In the genomic region with DNA sequence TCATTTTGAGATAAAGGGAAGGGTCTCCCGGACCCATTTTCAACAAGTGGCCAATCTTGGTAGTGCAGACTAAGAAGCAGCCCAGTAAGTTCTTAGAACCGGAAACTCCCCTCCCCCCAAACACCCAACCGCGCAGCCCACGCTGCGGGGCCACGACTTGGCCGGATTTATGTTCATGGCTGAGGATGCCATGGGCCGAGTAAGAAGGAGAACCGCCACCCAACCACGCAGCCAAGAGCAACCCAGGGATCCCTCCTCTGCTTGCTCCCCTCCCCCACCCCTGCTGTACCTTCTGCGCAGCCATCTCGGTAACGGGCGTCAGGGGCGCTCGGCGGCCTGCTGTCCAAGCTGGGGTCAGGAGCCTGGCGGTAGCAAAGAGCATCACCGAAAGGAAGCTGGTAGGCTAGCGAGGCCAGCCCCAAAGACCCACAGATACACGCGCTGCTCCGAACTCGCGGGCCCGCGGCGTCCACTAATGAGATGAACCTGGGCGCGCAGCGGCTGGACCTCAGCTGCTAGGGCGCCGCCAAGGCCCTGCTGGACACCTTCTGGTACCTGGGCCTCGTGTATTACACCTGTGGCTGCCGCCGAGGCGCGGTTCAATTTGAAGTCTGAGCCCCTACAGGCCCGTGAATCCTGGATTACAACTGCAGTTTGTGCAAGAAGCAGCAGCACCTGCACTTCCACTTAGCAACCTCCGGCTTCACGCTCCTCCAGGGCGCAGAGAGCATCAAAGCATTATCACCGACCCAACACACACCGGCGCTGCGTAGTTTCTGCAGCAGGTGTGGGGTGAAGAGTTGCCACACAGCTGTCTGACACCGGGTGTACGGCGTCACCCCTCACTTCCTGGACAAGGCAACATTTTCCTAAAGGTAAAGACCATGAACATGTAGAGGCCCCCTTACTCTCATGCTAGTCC, we compare ENCODE assay signal across 8 cellular contexts.
DNase-seq lines count a peak whose midpoint lies in the region; ATAC-seq and TF ChIP-seq lines count a peak whose summit lies in the region.

No MANE protein-coding gene starts in this region.

- no peak overlapping the region; the same call in 1 of the 2 replicates for H2BK15ac ChIP-seq in H9 (ENCODE audit: low read depth, low read length)

- peak; percentile 80 to 82 for ATAC-seq in stimulated activated naive B cell treated with anti-CD40 and anti-IgM and Interleukin-4, amounts not matched to agents 10 μg/mL and 1 μg/mL and 100 μg/mL, for 72 hours (replicated peaks)
- ATAC-seq in GM19324 (IDR thresholded peaks at IDR 0.05; ENCODE audit: low FRiP score, unreplicated experiment) = no peak

- H3K27ac Mint-ChIP-seq in H9 = no peak overlapping the region
- H3K27ac Mint-ChIP-seq in stimulated activated naive B cell treated with anti-CD40 and anti-IgM and Interleukin-4, amounts not matched to agents 10 μg/mL and 1 μg/mL and 100 μg/mL, for 72 hours = peak overlapping the region; percentile 75

- H3K9me3 ChIP-seq in H9 (ENCODE audit: control insufficient read depth, low read depth, low read length) (peaks cover 28% of the 10 kb centered on the region), muscle layer of duodenum (ENCODE audit: control insufficient read depth in 1 of 2, low read length in 2 of 2) (no peaks in the 10 kb centered on the region), hepatocyte (ENCODE audit: low read depth) (no peaks in the 10 kb centered on the region)

- H3K27ac ChIP-seq in H9 (ENCODE audit: insufficient read length, low read depth, low read length) (no peak overlapping the region), coronary artery (peak overlapping the region in 1 of 2 donors; percentile 20), muscle layer of duodenum (ENCODE audit: low read length) (no peak overlapping the region), hepatocyte (no peak overlapping the region)

- H2AFZ ChIP-seq in H9 (ENCODE audit: low read length) (no peak overlapping the region), hepatocyte (no peak overlapping the region)

- no peak overlapping the region for H3T11ph ChIP-seq in H9 (ENCODE audit: low read length)

- H3K4me3 Mint-ChIP-seq in H9 = no peak overlapping the region
- H3K4me3 Mint-ChIP-seq in stimulated activated naive B cell treated with anti-CD40 and anti-IgM and Interleukin-4, amounts not matched to agents 10 μg/mL and 1 μg/mL and 100 μg/mL, for 72 hours = peak overlapping the region; percentile 81 to 90

- no peak overlapping the region for H2BK5ac ChIP-seq in H9 (ENCODE audit: insufficient read length, low read length)

- H4K91ac ChIP-seq in H9 (ENCODE audit: insufficient read length, low read depth, low read length) = no peak overlapping the region

- H4K8ac ChIP-seq in H9 (replicated peaks; ENCODE audit: insufficient read length, low read depth, low read length) = no peak overlapping the region

- H4K20me1 ChIP-seq in H9 (ENCODE audit: control insufficient read depth, insufficient read depth, insufficient read length) (no peaks in the 10 kb centered on the region), hepatocyte (ENCODE audit: insufficient read depth, poor library complexity, severe bottlenecking) (no peaks in the 10 kb centered on the region)

- no peak overlapping the region for H4K5ac ChIP-seq in H9 (ENCODE audit: insufficient read length, low read depth, low read length)

- WGBS in H9 (ENCODE audit: extremely low coverage, insufficient read length, low lambda C conversion rate) = no CpG with 5 or more reads among the region's 50 CpGs
- WGBS in hepatocyte (ENCODE audit: low lambda C conversion rate, missing lambda C conversion rate) = 88% methylated on average over 50 of the region's 50 CpGs

- H3K14ac ChIP-seq in H9 (ENCODE audit: insufficient read depth, low read length) = peak overlapping the region; percentile 55; the same call in 1 of the 2 replicates

- H2AK5ac ChIP-seq in H9 (ENCODE audit: insufficient read length, low read length) = no peak overlapping the region

- H3K4me3 ChIP-seq in coronary artery (peak overlapping the region; percentile 71), muscle layer of duodenum (ENCODE audit: low read depth in 1 of 2, low read length in 2 of 2) (peak overlapping the region; percentile 60 to 75), hepatocyte (no peak overlapping the region)

- H3K27me3 ChIP-seq in H9 (ENCODE audit: insufficient read depth, low read length) (no peaks in the 10 kb centered on the region), muscle layer of duodenum (ENCODE audit: low read depth, low read length) (no peaks in the 10 kb centered on the region), hepatocyte (no peaks in the 10 kb centered on the region)

- H3K36me3 ChIP-seq in muscle layer of duodenum (ENCODE audit: control insufficient read depth in 1 of 2, insufficient read depth in 2 of 2, low read length in 2 of 2) (no peaks in the 10 kb centered on the region), hepatocyte (replicated peaks; ENCODE audit: insufficient read depth, low read depth) (no peaks in the 10 kb centered on the region)

- H3K4me2 ChIP-seq in H9 (ENCODE audit: insufficient read depth, insufficient read length, low read length) (peak overlapping the region; percentile 2), hepatocyte (no peak overlapping the region)

- H3K27me3 Mint-ChIP-seq in H9 (ENCODE audit: low read depth) = no peaks in the 10 kb centered on the region
- no peaks in the 10 kb centered on the region for H3K27me3 Mint-ChIP-seq in stimulated activated naive B cell treated with anti-CD40 and anti-IgM and Interleukin-4, amounts not matched to agents 10 μg/mL and 1 μg/mL and 100 μg/mL, for 72 hours

- H3K4me1 ChIP-seq in H9 (ENCODE audit: insufficient read depth, low read length) (no peaks in the 10 kb centered on the region), muscle layer of duodenum (ENCODE audit: control insufficient read depth in 1 of 2, insufficient read depth in 2 of 2, low read length in 2 of 2) (no peaks in the 10 kb centered on the region), hepatocyte (ENCODE audit: insufficient read depth) (no peaks in the 10 kb centered on the region)

- no peak overlapping the region for H3K56ac ChIP-seq in H9 (ENCODE audit: insufficient read length, low read depth, low read length)

- peak overlapping the region; percentile 83 for H3K18ac ChIP-seq in H9 (ENCODE audit: insufficient read length, low read depth, low read length)

- H3K79me1 ChIP-seq in H9 (ENCODE audit: insufficient read depth, low read depth, low read length, poor library complexity, severe bottlenecking) = no peaks in the 10 kb centered on the region

- H3K23ac ChIP-seq in H9 (ENCODE audit: insufficient read length, low read depth, low read length) = no peak overlapping the region

- H3K9ac ChIP-seq in H9 (ENCODE audit: extremely low read depth, insufficient read length, low read length) = no peak overlapping the region

- no peaks in the 10 kb centered on the region for H3K79me2 ChIP-seq in H9 (ENCODE audit: insufficient read depth, low read length)
- H3K79me2 ChIP-seq in hepatocyte = no peaks in the 10 kb centered on the region

- peaks cover 8% of the 10 kb centered on the region for H3K23me2 ChIP-seq in H9 (ENCODE audit: insufficient read length, low read depth, low read length, poor library complexity, severe bottlenecking)

- DNase-seq in H9 (peak; percentile 47), coronary artery (ENCODE audit: low spot score) (no peak), pons (ENCODE audit: low spot score) (no peak), hepatocyte (ENCODE audit: low spot score) (no peak)
- DNase-seq in activated CD4-positive, alpha-beta T cell treated with anti-CD3 and anti-CD28 coated beads for 4 hours = peak; percentile 39
- peak; percentile 18 for DNase-seq in stimulated activated naive B cell treated with anti-CD40 and anti-IgM and Interleukin-4, amounts not matched to agents 10 μg/mL and 1 μg/mL and 100 μg/mL, for 72 hours

- H2BK120ac ChIP-seq in H9 (ENCODE audit: low read depth, low read length, poor library complexity, severe bottlenecking) = no peak overlapping the region

- H2BK12ac ChIP-seq in H9 (ENCODE audit: insufficient read length, low read depth, low read length) = no peak overlapping the region

- no peak overlapping the region for H3K4ac ChIP-seq in H9 (ENCODE audit: low read depth, low read length)

- H2BK20ac ChIP-seq in H9 (ENCODE audit: low read depth, low read length, poor library complexity, severe bottlenecking) = no peak overlapping the region

- no peaks in the 10 kb centered on the region for H3K4me1 Mint-ChIP-seq in H9
- peaks cover 0 to 5% of the 10 kb centered on the region in 2 donors for H3K4me1 Mint-ChIP-seq in stimulated activated naive B cell treated with anti-CD40 and anti-IgM and Interleukin-4, amounts not matched to agents 10 μg/mL and 1 μg/mL and 100 μg/mL, for 72 hours

- H3K36me3 Mint-ChIP-seq in H9 (ENCODE audit: insufficient read depth in 1 of 3, low read depth in 3 of 3) = peaks cover 0 to 3% (median 0%) of the 10 kb centered on the region in 3 experiments; a peak in 2 of 7 replicates
- no peaks in the 10 kb centered on the region for H3K36me3 Mint-ChIP-seq in stimulated activated naive B cell treated with anti-CD40 and anti-IgM and Interleukin-4, amounts not matched to agents 10 μg/mL and 1 μg/mL and 100 μg/mL, for 72 hours

- H3K9me2 ChIP-seq in hepatocyte (replicated peaks; ENCODE audit: insufficient read depth) = no peaks in the 10 kb centered on the region

- TF ChIP-seq CTCF in H9 (conservative IDR thresholded peaks at IDR 0.05) (peak; percentile 36; the same call in 2 of the 3 replicates), coronary artery (IDR thresholded peaks at IDR 0.05) (no peak), hepatocyte (IDR thresholded peaks at IDR 0.05; ENCODE audit: poor library complexity) (no peak)

- peaks cover 62 to 66% of the 10 kb centered on the region in 2 experiments for H3K9me3 Mint-ChIP-seq in H9
- H3K9me3 Mint-ChIP-seq in stimulated activated naive B cell treated with anti-CD40 and anti-IgM and Interleukin-4, amounts not matched to agents 10 μg/mL and 1 μg/mL and 100 μg/mL, for 72 hours = peaks cover 1 to 4% of the 10 kb centered on the region in 2 donors

Comparison
In these comparisons a context has a peak if more than half of its experiments do, and no peak if none do; other contexts are left out.
1. DNase-seq: peak in H9 (single experiment), activated CD4-positive, alpha-beta T cell treated with anti-CD3 and anti-CD28 coated beads for 4 hours (2 of 2) and stimulated activated naive B cell treated with anti-CD40 and anti-IgM and Interleukin-4, amounts not matched to agents 10 μg/mL and 1 μg/mL and 100 μg/mL, for 72 hours (single experiment); none in coronary artery (single experiment), pons (single experiment) and hepatocyte (single experiment).
2. H3K4me3 Mint-ChIP-seq: peak in stimulated activated naive B cell treated with anti-CD40 and anti-IgM and Interleukin-4, amounts not matched to agents 10 μg/mL and 1 μg/mL and 100 μg/mL, for 72 hours (2 of 2); none in H9 (0 of 2).